ENCODE assay signal across 30 cellular contexts in genomic region chr7:534075-534474, GRCh38.
"Had no signal": no experiment of that assay in that cellular context is flagged by ENCODE, and none has a peak within 500 bp of the region (broad histone marks: within the 10 kb centered on the region; RNA-seq: fewer than 3 reads in every experiment).

No MANE protein-coding gene starts in this region.

- H3K9me3 Mint-ChIP-seq: activated B cell treated with CpG ODN at 0.5 μM for 24 hours; activated CD8-positive, alpha-beta T cell treated with anti-CD3 and anti-CD28 coated beads for 36 hours; activated naive CD4-positive, alpha-beta T cell treated with anti-CD3 and anti-CD28 coated beads for 36 hours; activated naive CD4-positive, alpha-beta T cell treated with anti-CD3 and anti-CD28 coated beads, Interleukin-2, amount 50 U/mL, for 24 hours; activated naive CD8-positive, alpha-beta T cell treated with anti-CD3 and anti-CD28 coated beads, Interleukin-2, amount 10 ng/mL, durations not matched to agents 7 days and 5 days; activated T-cell treated with anti-CD3 and anti-CD28 coated beads, Interleukin-2, amount 50 U/mL, for 4 hours; activated T-helper 2 cell treated with anti-CD3 and anti-CD28 coated beads, Interferon-gamma antibody, Interleukin-2, Interleukin-4, amounts not matched to agents 10 μg/mL and 5 μg/mL and 100 μg/mL, durations not matched to agents 14 hours and 24 hours and 36 hours; effector memory CD8-positive, alpha-beta T cell; T-cell; T-helper 1 cell treated with Interleukin-12 subunit alpha and Interleukin-12 subunit beta and Interleukin-4 antibody, amounts not matched to agents 30 μg/mL and 1 μg/mL, for 36 hours had no signal

- ATAC-seq: activated CD4-positive, CD25-positive, alpha-beta regulatory T cell treated with anti-CD3 and anti-CD28 coated beads, Interleukin-2, amount 50 U/mL, for 24 hours; activated CD8-positive, alpha-beta T cell treated with anti-CD3 and anti-CD28 coated beads for 36 hours; activated T-cell treated with anti-CD3 and anti-CD28 coated beads, Interleukin-2, amount 50 U/mL, for 4 hours; body of pancreas; effector memory CD8-positive, alpha-beta T cell; gastroesophageal sphincter; heart right ventricle; T-cell had no signal

- DNase-seq: activated B cell treated with CpG ODN at 0.5 μM for 24 hours; activated CD4-positive, alpha-beta T cell treated with anti-CD3 and anti-CD28 coated beads for 48 hours; activated CD4-positive, alpha-beta T cell treated with anti-CD3 and anti-CD28 coated beads, Interleukin-2, amount 50 U/mL, for 1 hour; activated CD4-positive, alpha-beta T cell treated with anti-CD3 and anti-CD28 coated beads, Interleukin-2, amount 50 U/mL, for 48 hours; activated CD8-positive, alpha-beta memory T cell treated with anti-CD3 and anti-CD28 coated beads for 24 hours; activated effector memory CD4-positive, alpha-beta T cell treated with anti-CD3 and anti-CD28 coated beads, Interleukin-2, amount 50 U/mL, for 16 hours; activated naive CD4-positive, alpha-beta T cell treated with anti-CD3 and anti-CD28 coated beads for 36 hours; activated naive CD8-positive, alpha-beta T cell treated with anti-CD3 and anti-CD28 coated beads, Interleukin-2, amount 10 ng/mL, durations not matched to agents 7 days and 5 days; activated T-cell treated with anti-CD3 and anti-CD28 coated beads, Interleukin-2, amount 50 U/mL, for 4 hours; body of pancreas; caudate nucleus; cortex of kidney; dermis blood vessel endothelial cell; effector CD4-positive, alpha-beta T cell; effector memory CD8-positive, alpha-beta T cell; esophagus squamous epithelium; foreskin melanocyte; heart right ventricle; T-cell; T-helper 9 cell; WERI-Rb-1 had no signal

- FAIRE-seq: colon, endothelial cell of umbilical vein had no signal

- H3K36me3 ChIP-seq: esophagus squamous epithelium, gastroesophageal sphincter, heart right ventricle, WERI-Rb-1 had no signal

- H3K27ac Mint-ChIP-seq: activated B cell treated with CpG ODN at 0.5 μM for 24 hours; activated CD8-positive, alpha-beta T cell treated with anti-CD3 and anti-CD28 coated beads for 36 hours; activated naive CD4-positive, alpha-beta T cell treated with anti-CD3 and anti-CD28 coated beads for 36 hours; activated naive CD4-positive, alpha-beta T cell treated with anti-CD3 and anti-CD28 coated beads, Interleukin-2, amount 50 U/mL, for 24 hours; activated naive CD8-positive, alpha-beta T cell treated with anti-CD3 and anti-CD28 coated beads, Interleukin-2, amount 10 ng/mL, durations not matched to agents 7 days and 5 days; activated T-helper 2 cell treated with anti-CD3 and anti-CD28 coated beads, Interferon-gamma antibody, Interleukin-2, Interleukin-4, amounts not matched to agents 10 μg/mL and 5 μg/mL and 100 μg/mL, durations not matched to agents 14 hours and 24 hours and 36 hours; T-cell; T-helper 1 cell treated with Interleukin-12 subunit alpha and Interleukin-12 subunit beta and Interleukin-4 antibody, amounts not matched to agents 30 μg/mL and 1 μg/mL, for 36 hours had no signal

- H3K4me1 Mint-ChIP-seq: activated naive CD4-positive, alpha-beta T cell treated with anti-CD3 and anti-CD28 coated beads, Interleukin-2, amount 50 U/mL, for 24 hours; T-cell had no signal

- H3K27me3 Mint-ChIP-seq: activated B cell treated with CpG ODN at 0.5 μM for 24 hours; activated naive CD4-positive, alpha-beta T cell treated with anti-CD3 and anti-CD28 coated beads, Interleukin-2, amount 50 U/mL, for 24 hours; activated naive CD8-positive, alpha-beta T cell treated with anti-CD3 and anti-CD28 coated beads, Interleukin-2, amount 10 ng/mL, durations not matched to agents 7 days and 5 days had no signal

- H3K36me3 Mint-ChIP-seq: activated naive CD4-positive, alpha-beta T cell treated with anti-CD3 and anti-CD28 coated beads, Interleukin-2, amount 50 U/mL, for 24 hours; activated naive CD8-positive, alpha-beta T cell treated with anti-CD3 and anti-CD28 coated beads, Interleukin-2, amount 10 ng/mL, durations not matched to agents 7 days and 5 days; T-cell had no signal

- H3K27me3 ChIP-seq: body of pancreas had no signal

- H3K4me3 ChIP-seq: body of pancreas, esophagus squamous epithelium, gastroesophageal sphincter, heart right ventricle had no signal

- H3K9me3 ChIP-seq: body of pancreas, esophagus squamous epithelium, gastroesophageal sphincter had no signal

- H3K4me3 Mint-ChIP-seq: activated B cell treated with CpG ODN at 0.5 μM for 24 hours; activated CD8-positive, alpha-beta T cell treated with anti-CD3 and anti-CD28 coated beads for 36 hours; activated naive CD4-positive, alpha-beta T cell treated with anti-CD3 and anti-CD28 coated beads for 36 hours; activated naive CD4-positive, alpha-beta T cell treated with anti-CD3 and anti-CD28 coated beads, Interleukin-2, amount 50 U/mL, for 24 hours; activated naive CD8-positive, alpha-beta T cell treated with anti-CD3 and anti-CD28 coated beads, Interleukin-2, amount 10 ng/mL, durations not matched to agents 7 days and 5 days; activated T-cell treated with anti-CD3 and anti-CD28 coated beads, Interleukin-2, amount 50 U/mL, for 4 hours; effector memory CD8-positive, alpha-beta T cell; T-cell; T-helper 1 cell treated with Interleukin-12 subunit alpha and Interleukin-12 subunit beta and Interleukin-4 antibody, amounts not matched to agents 30 μg/mL and 1 μg/mL, for 36 hours had no signal

- H3K27ac ChIP-seq: body of pancreas, epithelial cell of prostate, esophagus squamous epithelium, gastroesophageal sphincter, heart right ventricle, WERI-Rb-1 had no signal
